In genomic region chr19:52825765-52826164, GRCh38 we compare ENCODE assay signal across 11 cellular contexts.
"Had no signal": no experiment of that assay in that cellular context is flagged by ENCODE, and none has a peak within 500 bp of the region (broad histone marks: within the 10 kb centered on the region; RNA-seq: fewer than 3 reads in every experiment).

No MANE protein-coding gene starts in this region.

- FAIRE-seq: H1, H54 had no signal

- H3K9me3 ChIP-seq: HAP-1 had no signal

- H3K4me2 ChIP-seq: GM23338 had no signal

- H2AFZ ChIP-seq: GM23248, GM23338 had no signal

- DNase-seq: GM23248, GOT3, H7, H9, HCEC 1CT, HFFc6 had no signal

- H3K4me3 ChIP-seq: GM23248, GM23338, HAP-1 had no signal

- H3K36me3 ChIP-seq: HAP-1 had no signal

- H3K9ac ChIP-seq: GM23248 had no signal

- H3K27ac ChIP-seq: GM23248 had no signal

- H3K4me1 ChIP-seq: HAP-1 had no signal

- ATAC-seq: GM23338, HCT116 had no signal
